ENCODE assay signal across 21 cellular contexts in genomic region chr4:172578712-172579111, GRCh38.
"Had no signal": no experiment of that assay in that cellular context is flagged by ENCODE, and none has a peak within 500 bp of the region (broad histone marks: within the 10 kb centered on the region; RNA-seq: fewer than 3 reads in every experiment).

No MANE protein-coding gene starts in this region.

- H3K4me1 ChIP-seq: esophagus muscularis mucosa, pancreas, right lobe of liver, tibial artery, uterus had no signal

- H3K36me3 ChIP-seq: esophagus muscularis mucosa, heart left ventricle, pancreas, right lobe of liver, spleen, tibial artery, upper lobe of left lung, uterus had no signal

- DNase-seq: effector memory CD4-positive, alpha-beta T cell; foreskin melanocyte; heart left ventricle; hypothalamus; islet precursor cell; mammary epithelial cell; natural killer cell; occipital lobe; pancreas; right lobe of liver; spleen; stimulated activated CD4-positive, alpha-beta T cell treated with anti-CD3 and anti-CD28 coated beads, Interleukin-15, amount 100 ng/mL, for 24 hours; stimulated activated CD4-positive, alpha-beta T cell treated with anti-CD3 and anti-CD28 coated beads, Interleukin-1b, Interleukin-23, amount 100 ng/mL, for 48 hours; stimulated activated CD4-positive, alpha-beta T cell treated with anti-CD3 and anti-CD28 coated beads, Interleukin-4, amount 100 ng/mL, for 24 hours; tibial artery; upper lobe of left lung; uterus had no signal

- H3K27me3 ChIP-seq: esophagus muscularis mucosa, heart left ventricle, pancreas, right lobe of liver, spleen, tibial artery, upper lobe of left lung, uterus had no signal

- H3K27ac ChIP-seq: epithelial cell of prostate, esophagus muscularis mucosa, heart left ventricle, pancreas, right lobe of liver, spleen, tibial artery, upper lobe of left lung, uterus had no signal

- H3K4me3 ChIP-seq: esophagus muscularis mucosa, heart left ventricle, pancreas, right lobe of liver, spleen, tibial artery, upper lobe of left lung, uterus had no signal

- ATAC-seq: heart left ventricle; left lobe of liver; natural killer cell; pancreas; right lobe of liver; stimulated activated memory B cell treated with anti-CD40 and anti-IgM and Interleukin-4, amounts not matched to agents 10 μg/mL and 1 μg/mL and 100 μg/mL, for 72 hours had no signal

- H3K9me3 ChIP-seq: esophagus muscularis mucosa, heart left ventricle, pancreas, right lobe of liver, tibial artery, upper lobe of left lung, uterus had no signal
